8 cellular contexts compared by ENCODE assay signal in genomic region chr17:51164911-51165679, GRCh38. TPM values are rescaled to one million over a fixed set of nuclear protein-coding genes. Genes with fewer than 3 reads are reported as not detected.
DNase-seq lines count a peak whose midpoint lies in the region; ATAC-seq, FAIRE-seq and TF ChIP-seq lines count a peak whose summit lies in the region.

No MANE protein-coding gene starts in this region.

- H3K9me3 Mint-ChIP-seq in Calu3 (ENCODE audit: low read depth, unreplicated experiment) = no peaks in the 10 kb centered on the region

- TF ChIP-seq POLR2A in NB4 (IDR thresholded peaks at IDR 0.05; ENCODE audit: extremely low read depth, insufficient read length) = no peak
- TF ChIP-seq POLR2A in body of pancreas (IDR thresholded peaks at IDR 0.05) = no peak

- H3K23ac ChIP-seq in mesendoderm (ENCODE audit: low read length) = no peak overlapping the region

- peaks cover 7 to 15% of the 10 kb centered on the region in 2 donors for H3K36me3 ChIP-seq in body of pancreas (replicated peaks in 1 of 2; ENCODE audit: insufficient read depth in 1 of 2, low read depth in 2 of 2)
- peaks cover 18% of the 10 kb centered on the region for H3K36me3 ChIP-seq in mesendoderm (ENCODE audit: control insufficient read depth, insufficient read depth, low read length)
- H3K36me3 ChIP-seq in aorta (ENCODE audit: control insufficient read depth in 1 of 2, insufficient read depth in 2 of 2, low read length in 1 of 2) = peaks cover 0 to 2% of the 10 kb centered on the region in 2 donors

- peak overlapping the region; percentile 96 for H3K9ac ChIP-seq in mesendoderm (ENCODE audit: low read length)

- H2BK120ac ChIP-seq in mesendoderm (ENCODE audit: low read depth, low read length) = no peak overlapping the region

- no peaks in the 10 kb centered on the region for H3K9me3 ChIP-seq in body of pancreas
- H3K9me3 ChIP-seq in aorta (ENCODE audit: control insufficient read depth, low read length) = no peaks in the 10 kb centered on the region

- CTCF ChIA-PET in Calu3 (lab: Charles Lee) = interaction anchor here (0.5 to 1.6 kb wide), 5 partner anchors 12 to 396 kb away, joined by 3 to 9 read pairs (median 4); partner anchors contain the start of gene NME1

- H3K4ac ChIP-seq in mesendoderm (ENCODE audit: low read depth, low read length) = no peak overlapping the region

- no peak for FAIRE-seq in urothelium cell line (lab: Jason Lieb, UNC)

- no peak overlapping the region for H4K8ac ChIP-seq in mesendoderm (ENCODE audit: low read depth, low read length)

- no peaks in the 10 kb centered on the region for H3K27me3 ChIP-seq in body of pancreas
- no peaks in the 10 kb centered on the region for H3K27me3 ChIP-seq in mesendoderm (ENCODE audit: insufficient read depth, low read length, poor library complexity)
- no peaks in the 10 kb centered on the region for H3K27me3 ChIP-seq in aorta (ENCODE audit: control insufficient read depth in 1 of 2, insufficient read depth in 2 of 2, low read length in 1 of 2)

- H3K4me3 ChIP-seq in NB4 (ENCODE audit: low read depth, low read length) = peak overlapping the region; percentile 72
- H3K4me3 ChIP-seq in body of pancreas = no peak overlapping the region
- H3K4me3 ChIP-seq in mesendoderm (ENCODE audit: low read length) = peak overlapping the region; percentile 78
- no peak overlapping the region for H3K4me3 ChIP-seq in aorta (ENCODE audit: low read length in 2 of 2)

- H3K79me2 ChIP-seq in mesendoderm (ENCODE audit: control insufficient read depth, insufficient read depth, low read length) = peaks cover 19% of the 10 kb centered on the region

- H3K27ac ChIP-seq in body of pancreas (peak overlapping the region; percentile 85 to 96 (median 94)), mesendoderm (ENCODE audit: low read depth, low read length) (no peak overlapping the region), aorta (ENCODE audit: low read depth in 1 of 2, low read length in 2 of 2) (peak overlapping the region in 1 of 2 donors; percentile 66)

- H3K27me3 Mint-ChIP-seq in Calu3 (ENCODE audit: unreplicated experiment) = no peaks in the 10 kb centered on the region

- ATAC-seq in body of pancreas = no peak
- ATAC-seq in aorta (ENCODE audit: low FRiP score) = peak; percentile 9

- H2BK15ac ChIP-seq in mesendoderm (replicated peaks; ENCODE audit: low read depth) = no peak overlapping the region

- intact Hi-C loops in Calu3 (cut with micrococcal nuclease; ENCODE audit: unreplicated experiment) (no loop called here), body of pancreas (cut with DNase I) (no loop called here), aorta (cut with DNase I) (loop anchor here in 1 of 2 donors (5.0 kb wide), 1 partner anchor 43 kb away; the partner anchor contains the start of gene SPAG9)

- H2AK5ac ChIP-seq in mesendoderm (ENCODE audit: low read length) = no peak overlapping the region

- H3K4me1 Mint-ChIP-seq in Calu3 (ENCODE audit: low read depth, unreplicated experiment) = peaks cover 43% of the 10 kb centered on the region

- H3K4me2 ChIP-seq in mesendoderm (ENCODE audit: low read length) = peak overlapping the region; percentile 100

- H2BK5ac ChIP-seq in mesendoderm (ENCODE audit: low read length) = no peak overlapping the region

- no peak overlapping the region for H3K18ac ChIP-seq in mesendoderm (ENCODE audit: low read length)

- H3K36me3 Mint-ChIP-seq in Calu3 (ENCODE audit: insufficient read depth, unreplicated experiment) = peaks cover 95% of the 10 kb centered on the region

- no TSS peak for BruUV-seq in Calu3 (replicated peaks; lab: Mats Ljungman, UMichigan)

- 48 to 55% methylated on average over 10 to 16 of the region's 16 CpGs for WGBS in body of pancreas, 2 donors
- WGBS in mesendoderm (ENCODE audit: extremely low coverage, insufficient coverage, low lambda C conversion rate) = no CpG with 5 or more reads among the region's 16 CpGs
- 46% methylated on average over 16 of the region's 16 CpGs for WGBS in aorta, 2 donors

- H3K56ac ChIP-seq in mesendoderm (ENCODE audit: low read length) = peak overlapping the region; percentile 100

- peaks cover 5% of the 10 kb centered on the region for H3K79me1 ChIP-seq in mesendoderm (ENCODE audit: low read length)

- TF ChIP-seq CTCF in Calu3 (IDR thresholded peaks at IDR 0.05; ENCODE audit: unreplicated experiment) (no peak), NB4 (IDR thresholded peaks at IDR 0.05; ENCODE audit: low read depth, low read length) (no peak), body of pancreas (IDR thresholded peaks at IDR 0.05) (no peak)

- DNase-seq in Calu3 (peak; percentile 63), NB4 (ENCODE audit: low read depth) (peak; percentile 36), body of pancreas (peak in 3 of 4 donors; percentile 15 to 33 (median 21)), mesendoderm (peak; percentile 46), aorta (peak in 1 of 2 donors; percentile 63), midbrain (lab: John Stamatoyannopoulos, UW) (no peak), urothelium cell line (ENCODE audit: low spot score) (no peak), occipital lobe (lab: John Stamatoyannopoulos, UW) (no peak)

- peaks cover 15% of the 10 kb centered on the region for H3K4me1 ChIP-seq in body of pancreas
- H3K4me1 ChIP-seq in mesendoderm (ENCODE audit: control insufficient read depth, low read depth, low read length) = peaks cover 1% of the 10 kb centered on the region
- H3K4me1 ChIP-seq in aorta (ENCODE audit: control insufficient read depth in 1 of 2, insufficient read depth in 2 of 2, low read length in 2 of 2) = no peaks in the 10 kb centered on the region

- H4K5ac ChIP-seq in mesendoderm (ENCODE audit: low read length) = no peak overlapping the region

- H3K4me3 Mint-ChIP-seq in Calu3 (ENCODE audit: low read depth, unreplicated experiment) = peak overlapping the region; percentile 93

- H3K27ac Mint-ChIP-seq in Calu3 (ENCODE audit: unreplicated experiment) = peak overlapping the region; percentile 96

RNA-seq across cellular contexts. Expression of gene NME2, which starts 1.1 kb away (rescaled TPM):
- total RNA-seq in Calu3 (2022) (944 and 1,060 TPM in 2 replicates), body of pancreas (100 to 1,000 TPM; 108 to 172 TPM), aorta (100 to 1,000 TPM; 306 to 366 TPM), occipital lobe (160 TPM)
- 1,478 TPM for polyA plus RNA-seq in mesendoderm (2013, experiment 1 of 2)
- 1,444 TPM for polyA plus RNA-seq in mesendoderm (2013, experiment 2 of 2)
- 100 to 1,000 TPM; 838 to 992 TPM for polyA plus RNA-seq in aorta

RNA-seq across cellular contexts. Expression of gene NME1, which starts 11.7 kb away (rescaled TPM):
- total RNA-seq in Calu3 (2022) (351 and 365 TPM in 2 replicates), body of pancreas (10 to 100 TPM; 17.5 to 27.2 TPM), aorta (10 to 100 TPM; 24.5 to 42.3 TPM), occipital lobe (62.2 TPM)
- 336 TPM for polyA plus RNA-seq in mesendoderm (2013, experiment 1 of 2)
- 338 TPM for polyA plus RNA-seq in mesendoderm (2013, experiment 2 of 2)
- 10 to 100 TPM; 30.5 to 34.8 TPM for polyA plus RNA-seq in aorta

RNA-seq across cellular contexts. Expression of gene SPAG9, which starts 44.4 kb away (rescaled TPM):
- total RNA-seq in Calu3 (2022) (126 and 129 TPM in 2 replicates), body of pancreas (10 to 100 TPM; 49.8 to 76.8 TPM), aorta (100 to 1,000 TPM; 137 to 151 TPM), occipital lobe (307 TPM)
- 18.5 TPM for polyA plus RNA-seq in mesendoderm (2013, experiment 1 of 2)
- polyA plus RNA-seq in mesendoderm (2013, experiment 2 of 2) = 17.7 TPM
- 10 to 100 TPM; 20.7 to 33.8 TPM for polyA plus RNA-seq in aorta

Comparison
In these comparisons a context has a peak if more than half of its experiments do, and no peak if none do; other contexts are left out.
1. DNase-seq: peak in Calu3 (single experiment), NB4 (single experiment), body of pancreas (3 of 4) and mesendoderm (single experiment); none in midbrain (single experiment), urothelium cell line (single experiment) and occipital lobe (single experiment).
2. H3K4me3 ChIP-seq: peak in NB4 (single experiment) and mesendoderm (single experiment); none in body of pancreas (0 of 2) and aorta (0 of 2).